8 cellular contexts compared by ENCODE assay signal in genomic region chr12:44875417-44875953, GRCh38. TPM values are rescaled to one million over a fixed set of nuclear protein-coding genes. Genes with fewer than 3 reads are reported as not detected.
DNase-seq lines count a peak whose midpoint lies in the region; ATAC-seq and TF ChIP-seq lines count a peak whose summit lies in the region.

No MANE protein-coding gene starts in this region.

- peak overlapping the region; percentile 72 for H3K4me3 Mint-ChIP-seq in Caco-2 (ENCODE audit: unreplicated experiment)
- peak overlapping the region; percentile 99 for H3K4me3 Mint-ChIP-seq in neural crest cell

- H3K27me3 ChIP-seq in Caco-2 (replicated peaks; ENCODE audit: control insufficient read depth, insufficient read depth, low read length), result peaks cover 10% of the 10 kb centered on the region

- H3K4me1 ChIP-seq in Caco-2, result no peaks in the 10 kb centered on the region; the same call in none of the 2 replicates

- H3K27ac Mint-ChIP-seq in Caco-2 (ENCODE audit: unreplicated experiment), result no peak overlapping the region
- peak overlapping the region; percentile 98 for H3K27ac Mint-ChIP-seq in neural crest cell (ENCODE audit: unreplicated experiment)

- TF ChIP-seq CTCF in Caco-2 (IDR thresholded peaks at IDR 0.05; ENCODE audit: insufficient read depth in 1 of 2, low read depth in 1 of 2, low read length in 1 of 2, severe bottlenecking in 1 of 2, unreplicated experiment in 1 of 2), result no peak
- no peak for TF ChIP-seq CTCF in epithelial cell of proximal tubule (conservative IDR thresholded peaks at IDR 0.05; ENCODE audit: low read depth, low read length)
- no peak for TF ChIP-seq CTCF in neural crest cell (conservative IDR thresholded peaks at IDR 0.05)

- POLR2A ChIA-PET in Caco-2 (lab: Charles Lee), result no interaction called here

- peaks cover 23% of the 10 kb centered on the region for H3K27me3 Mint-ChIP-seq in Caco-2 (ENCODE audit: insufficient read depth, unreplicated experiment)
- H3K27me3 Mint-ChIP-seq in neural crest cell (ENCODE audit: low read depth), result peaks cover 37% of the 10 kb centered on the region

- DNase-seq in Caco-2 (peak in 1 of 2 experiments; percentile 29), epithelial cell of proximal tubule (ENCODE audit: low read depth) (no peak), neural crest cell (ENCODE audit: low read depth, low spot score) (peak; percentile 33), GM19240 (ENCODE audit: insufficient read length, low spot score) (no peak), NCI-H2029 treated with DMSO at 0.1 percent for 48 hours (lab: John Stamatoyannopoulos, UW) (no peak), kidney glomerular epithelial cell (lab: John Stamatoyannopoulos, UW) (no peak)
- DNase-seq in activated CD4-positive, alpha-beta T cell treated with anti-CD3 and anti-CD28 coated beads for 4 hours, result peak; percentile 6 to 9

- H3K36me3 ChIP-seq in Caco-2 (ENCODE audit: control insufficient read depth, insufficient read depth, low read length), result no peaks in the 10 kb centered on the region

- H3K9me3 ChIP-seq in Caco-2, result peaks cover 3% of the 10 kb centered on the region; the same call in 1 of the 2 replicates

- CTCF ChIA-PET in Caco-2 (lab: Charles Lee), result interaction anchor here (0.9 kb wide), 1 partner anchor 98 kb away, joined by 5 read pairs; no protein-coding TSS in a partner anchor

- H3K4me3 ChIP-seq in Caco-2 (ENCODE audit: low read depth, low read length) (peak overlapping the region; percentile 36), epithelial cell of proximal tubule (ENCODE audit: low read depth, low read length) (peak overlapping the region; percentile 55)

- H3K9me3 Mint-ChIP-seq in Caco-2 (ENCODE audit: unreplicated experiment), result peaks cover 19% of the 10 kb centered on the region
- peaks cover 4% of the 10 kb centered on the region for H3K9me3 Mint-ChIP-seq in neural crest cell

- ATAC-seq in HG02884 (IDR thresholded peaks at IDR 0.05; ENCODE audit: unreplicated experiment), result peak; percentile 15

- H3K36me3 Mint-ChIP-seq in Caco-2 (ENCODE audit: insufficient read depth, unreplicated experiment) (peaks cover 4% of the 10 kb centered on the region), neural crest cell (ENCODE audit: low read depth) (peaks cover 6% of the 10 kb centered on the region)

- intact Hi-C loops in Caco-2 (cut with micrococcal nuclease; ENCODE audit: unreplicated experiment), result loop anchor here (2.0 to 5.0 kb wide), 3 partner anchors 103 to 919 kb away; no protein-coding TSS in a partner anchor

- no TSS peak for BruUV-seq in Caco-2 (replicated peaks; lab: Mats Ljungman, UMichigan)

- H3K4me1 Mint-ChIP-seq in Caco-2 (ENCODE audit: low read depth, unreplicated experiment), result peaks cover 19% of the 10 kb centered on the region
- peaks cover 34% of the 10 kb centered on the region for H3K4me1 Mint-ChIP-seq in neural crest cell

RNA-seq across cellular contexts. Expression of gene NELL2, which starts 0.6 kb away (rescaled TPM):
- total RNA-seq in Caco-2 (2022), result 0.70 and 0.81 TPM in 2 replicates
- 0.46 and 4.1 TPM in 2 replicates for total RNA-seq in epithelial cell of proximal tubule
- 89.1 and 101 TPM in 2 replicates for total RNA-seq in neural crest cell

Comparison
In these comparisons a context has a peak if more than half of its experiments do, and no peak if none do; other contexts are left out.
1. DNase-seq: peak in activated CD4-positive, alpha-beta T cell treated with anti-CD3 and anti-CD28 coated beads for 4 hours (2 of 2) and neural crest cell (single experiment); none in epithelial cell of proximal tubule (single experiment), GM19240 (single experiment), NCI-H2029 treated with DMSO at 0.1 percent for 48 hours (single experiment) and kidney glomerular epithelial cell (single experiment).
2. RNA of gene NELL2, which starts 0.6 kb away (total RNA-seq): 89.1 to 101 TPM in neural crest cell; 0.70 to 0.81 TPM in Caco-2 and 0.46 to 4.1 TPM in epithelial cell of proximal tubule; every median in the first group is over 10 times any median in the second.